Comparison of ENCODE assay signal across 18 cellular contexts in the genomic region with DNA sequence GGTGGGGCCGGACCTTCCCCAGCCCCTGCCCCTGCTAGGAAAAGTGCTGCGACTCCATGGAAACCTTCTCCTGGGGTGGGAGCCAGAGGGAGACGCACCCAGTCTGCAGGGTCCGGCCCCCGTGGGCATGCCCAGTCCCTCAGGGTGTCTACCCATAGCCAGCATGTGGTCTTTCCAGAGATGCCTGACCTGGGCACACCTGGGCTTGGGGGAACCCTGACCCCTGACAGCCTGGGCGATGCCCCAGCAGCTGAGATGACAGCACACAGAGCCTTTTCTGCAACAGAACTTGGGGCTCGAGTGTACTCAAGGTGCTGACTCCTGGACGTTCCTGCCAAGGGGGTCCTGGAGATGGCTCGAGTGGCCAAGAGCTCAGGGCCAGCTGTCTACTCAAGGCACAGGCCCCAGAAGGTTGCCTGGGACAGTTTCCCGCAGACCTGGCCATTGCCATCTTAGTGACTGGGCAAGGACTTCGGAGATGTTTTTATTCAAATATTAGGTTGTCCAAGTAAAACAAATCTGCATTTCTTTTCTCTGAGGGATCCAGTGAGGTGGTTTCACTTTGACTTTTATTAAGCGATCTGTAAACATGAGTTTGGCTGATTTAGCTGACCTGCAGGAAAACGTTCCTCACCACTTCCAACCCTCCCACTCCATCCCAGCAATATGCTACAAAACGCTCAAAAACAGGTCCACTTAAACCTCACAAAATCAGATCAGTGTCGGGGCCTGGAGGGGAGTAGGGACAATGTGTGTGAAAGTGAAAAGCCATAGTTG.
"Had no signal": no experiment of that assay in that cellular context is flagged by ENCODE, and none has a peak within 500 bp of the region (broad histone marks: within the 10 kb centered on the region; RNA-seq: fewer than 3 reads in every experiment).

No MANE protein-coding gene starts in this region.

- H3K27me3 ChIP-seq: adrenal gland, left lung, transverse colon had no signal

- H3K36me3 ChIP-seq: adrenal gland, left lung, transverse colon had no signal

- H3K4me3 ChIP-seq: adrenal gland, left lung, transverse colon had no signal

- H3K27ac ChIP-seq: adrenal gland, left lung, transverse colon had no signal

- H3K4me1 ChIP-seq: adrenal gland, left lung, transverse colon had no signal

- H3K9me3 ChIP-seq: adrenal gland, transverse colon had no signal

- DNase-seq: activated CD4-positive, alpha-beta T cell treated with anti-CD3 and anti-CD28 coated beads for 4 hours; activated CD4-positive, alpha-beta T cell treated with anti-CD3 and anti-CD28 coated beads, Interleukin-2, amount 50 U/mL, for 48 hours; activated CD4-positive, CD25-positive, alpha-beta regulatory T cell; activated CD8-positive, alpha-beta memory T cell treated with anti-CD3 and anti-CD28 coated beads, Interleukin-2, amount 50 U/mL, for 48 hours; activated naive CD4-positive, alpha-beta T cell; activated T-cell treated with anti-CD3 and anti-CD28 coated beads, Interleukin-2, amount 50 U/mL, for 4 hours; adrenal gland; cortex of kidney; endodermal cell; left lung; midbrain; nucleus accumbens; posterior cingulate gyrus; retina; stimulated activated CD4-positive, alpha-beta T cell treated with anti-CD3 and anti-CD28 coated beads, Interleukin-2, amount 100 ng/mL, for 48 hours; stimulated activated CD8-positive, alpha-beta memory T cell treated with anti-CD3 and anti-CD28 coated beads, Interleukin-4, amount 100 ng/mL, for 48 hours; stimulated activated naive B cell treated with anti-CD40 and anti-IgM and Interleukin-4, amounts not matched to agents 10 μg/mL and 1 μg/mL and 100 μg/mL, for 72 hours; transverse colon had no signal

- ATAC-seq: activated T-cell treated with anti-CD3 and anti-CD28 coated beads, Interleukin-2, amount 50 U/mL, for 4 hours; left lung had no signal
